In the genomic region with DNA sequence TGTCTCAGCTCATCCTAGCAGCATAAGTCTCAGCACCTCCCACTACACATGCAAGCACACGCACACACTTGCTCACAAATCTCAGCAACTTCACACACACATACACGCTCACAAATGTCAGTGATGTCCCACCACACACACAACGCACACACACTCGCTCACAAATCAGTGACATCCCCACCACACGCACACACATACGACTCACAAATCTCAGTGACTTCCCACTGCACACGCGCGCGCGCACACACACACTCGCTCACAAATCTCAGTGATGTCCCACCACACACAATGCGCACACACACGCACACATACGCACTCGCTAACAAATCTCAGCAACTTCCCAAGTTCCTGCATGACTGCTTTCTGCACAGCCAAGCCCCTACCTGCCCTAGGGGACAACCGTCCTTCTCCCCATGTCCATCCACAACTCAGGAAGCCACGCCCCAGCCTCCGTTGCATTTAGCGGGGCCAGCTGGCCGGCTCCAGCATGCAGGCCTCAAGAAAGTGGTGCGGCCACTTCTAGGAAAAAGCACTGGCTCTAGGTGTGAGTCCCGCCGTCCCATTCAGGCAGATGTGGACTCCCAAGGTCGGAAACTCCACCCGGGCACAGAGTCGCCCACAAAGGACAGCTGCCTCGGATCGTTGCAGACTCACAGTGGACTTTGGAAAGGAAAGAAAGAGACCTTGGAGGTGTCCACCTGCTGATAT, we compare ENCODE assay signal across 21 cellular contexts.
"Had no signal": no experiment of that assay in that cellular context is flagged by ENCODE, and none has a peak within 500 bp of the region (broad histone marks: within the 10 kb centered on the region; RNA-seq: fewer than 3 reads in every experiment).

No MANE protein-coding gene starts in this region.

- ATAC-seq: activated CD4-positive, CD25-positive, alpha-beta regulatory T cell treated with anti-CD3 and anti-CD28 coated beads, Interleukin-2, amount 50 U/mL, for 24 hours; activated CD8-positive, alpha-beta T cell treated with anti-CD3 and anti-CD28 coated beads for 36 hours; activated T-cell treated with anti-CD3 and anti-CD28 coated beads, Interleukin-2, amount 50 U/mL, for 72 hours; SK-N-SH treated with all-trans-retinoic acid at 6 μM for 48 hours had no signal

- H3K27ac Mint-ChIP-seq: activated CD8-positive, alpha-beta T cell treated with anti-CD3 and anti-CD28 coated beads for 36 hours; activated naive CD8-positive, alpha-beta T cell; activated T-cell treated with anti-CD3 and anti-CD28 coated beads, Interleukin-2, amount 50 U/mL, for 72 hours; activated T-helper 2 cell treated with anti-CD3 and anti-CD28 coated beads, Interferon-gamma antibody, Interleukin-2, Interleukin-4, amounts not matched to agents 10 μg/mL and 5 μg/mL and 100 μg/mL, durations not matched to agents 14 hours and 24 hours and 36 hours had no signal

- DNase-seq: activated CD4-positive, alpha-beta T cell treated with anti-CD3 and anti-CD28 coated beads for 4 hours; activated CD8-positive, alpha-beta memory T cell treated with anti-CD3 and anti-CD28 coated beads, Interleukin-2, amount 50 U/mL, for 4 hours; activated CD8-positive, alpha-beta T cell treated with anti-CD3 and anti-CD28 coated beads for 36 hours; activated naive CD4-positive, alpha-beta T cell treated with Interleukin-2 at 50 U/mL for 16 hours; activated T-cell treated with anti-CD3 and anti-CD28 coated beads, Interleukin-2, amount 50 U/mL, for 72 hours; central memory CD4-positive, alpha-beta T cell; MM.1S; NCI-H1105; NCI-H1436; NCI-H1694 treated with DMSO at 0.1 percent for 48 hours; NCI-H2081; NCI-H524; Peyer's patch; Right ventricle myocardium superior; SW 1271 had no signal

- H3K4me3 ChIP-seq: Peyer's patch, SJSA1 had no signal

- H3K36me3 Mint-ChIP-seq: activated naive CD8-positive, alpha-beta T cell had no signal

- H3K27ac ChIP-seq: Peyer's patch, RWPE1, SJSA1 had no signal

- H3K36me3 ChIP-seq: Peyer's patch, SJSA1 had no signal

- H3K9me3 Mint-ChIP-seq: activated CD8-positive, alpha-beta T cell treated with anti-CD3 and anti-CD28 coated beads for 36 hours; activated T-cell treated with anti-CD3 and anti-CD28 coated beads, Interleukin-2, amount 50 U/mL, for 72 hours; activated T-helper 2 cell treated with anti-CD3 and anti-CD28 coated beads, Interferon-gamma antibody, Interleukin-2, Interleukin-4, amounts not matched to agents 10 μg/mL and 5 μg/mL and 100 μg/mL, durations not matched to agents 14 hours and 24 hours and 36 hours had no signal

- H3K4me3 Mint-ChIP-seq: activated CD8-positive, alpha-beta T cell treated with anti-CD3 and anti-CD28 coated beads for 36 hours; activated naive CD8-positive, alpha-beta T cell; activated T-cell treated with anti-CD3 and anti-CD28 coated beads, Interleukin-2, amount 50 U/mL, for 72 hours had no signal

- H3K27me3 Mint-ChIP-seq: activated CD8-positive, alpha-beta T cell treated with anti-CD3 and anti-CD28 coated beads for 36 hours had no signal

- H3K4me1 ChIP-seq: Peyer's patch, SJSA1 had no signal

- H3K27me3 ChIP-seq: Peyer's patch, SJSA1 had no signal

- H3K9me3 ChIP-seq: Peyer's patch had no signal
